In genomic region chr6:21664263-21665081, GRCh38 we compare ENCODE assay signal across 8 cellular contexts.
DNase-seq lines count a peak whose midpoint lies in the region; ATAC-seq lines count a peak whose summit lies in the region.

No MANE protein-coding gene starts in this region.

- ATAC-seq in Right ventricle myocardium inferior (peak; percentile 29), HG02798 (IDR thresholded peaks at IDR 0.05; ENCODE audit: poor library complexity, unreplicated experiment) (no peak), GM18870 (IDR thresholded peaks at IDR 0.05; ENCODE audit: unreplicated experiment) (no peak)
- ATAC-seq in activated naive CD8-positive, alpha-beta T cell treated with anti-CD3 and anti-CD28 coated beads, Interleukin-2, amount 50 U/mL, for 24 hours, result peak; percentile 17
- ATAC-seq in stimulated activated naive B cell treated with anti-CD40 and anti-IgM and Interleukin-4, amounts not matched to agents 10 μg/mL and 1 μg/mL and 100 μg/mL, for 72 hours (replicated peaks), result peak; percentile 65 to 66

- no peaks in the 10 kb centered on the region for H3K9me3 Mint-ChIP-seq in activated naive CD8-positive, alpha-beta T cell treated with anti-CD3 and anti-CD28 coated beads, Interleukin-2, amount 50 U/mL, for 24 hours
- H3K9me3 Mint-ChIP-seq in stimulated activated naive B cell treated with anti-CD40 and anti-IgM and Interleukin-4, amounts not matched to agents 10 μg/mL and 1 μg/mL and 100 μg/mL, for 72 hours, result no peaks in the 10 kb centered on the region

- intact Hi-C loops in Right ventricle myocardium inferior (cut with DNase I), result loop anchor here (10.0 kb wide), 1 partner anchor 180 kb away; no protein-coding TSS in a partner anchor
- intact Hi-C loops in cardiac septum (cut with DNase I), result no loop called here

- peaks cover 24% of the 10 kb centered on the region for H3K4me1 Mint-ChIP-seq in activated naive CD8-positive, alpha-beta T cell treated with anti-CD3 and anti-CD28 coated beads, Interleukin-2, amount 50 U/mL, for 24 hours
- peaks cover 28 to 36% of the 10 kb centered on the region in 2 donors for H3K4me1 Mint-ChIP-seq in stimulated activated naive B cell treated with anti-CD40 and anti-IgM and Interleukin-4, amounts not matched to agents 10 μg/mL and 1 μg/mL and 100 μg/mL, for 72 hours

- peaks cover 64% of the 10 kb centered on the region for H3K27me3 Mint-ChIP-seq in activated naive CD8-positive, alpha-beta T cell treated with anti-CD3 and anti-CD28 coated beads, Interleukin-2, amount 50 U/mL, for 24 hours
- H3K27me3 Mint-ChIP-seq in stimulated activated naive B cell treated with anti-CD40 and anti-IgM and Interleukin-4, amounts not matched to agents 10 μg/mL and 1 μg/mL and 100 μg/mL, for 72 hours, result peaks cover 55 to 61% of the 10 kb centered on the region in 2 donors

- DNase-seq in Right ventricle myocardium inferior (ENCODE audit: missing footprints) (no peak), cardiac septum (ENCODE audit: low spot score) (no peak), iPS-NIHi11 (ENCODE audit: low spot score) (peak; percentile 71), superior temporal gyrus (ENCODE audit: extremely low spot score) (no peak)
- peak; percentile 11 for DNase-seq in activated naive CD8-positive, alpha-beta T cell treated with anti-CD3 and anti-CD28 coated beads, Interleukin-2, amount 50 U/mL, for 24 hours
- DNase-seq in stimulated activated naive B cell treated with anti-CD40 and anti-IgM and Interleukin-4, amounts not matched to agents 10 μg/mL and 1 μg/mL and 100 μg/mL, for 72 hours, result no peak

- H3K4me3 Mint-ChIP-seq in activated naive CD8-positive, alpha-beta T cell treated with anti-CD3 and anti-CD28 coated beads, Interleukin-2, amount 50 U/mL, for 24 hours, result peak overlapping the region; percentile 50
- peak overlapping the region; percentile 83 to 85 for H3K4me3 Mint-ChIP-seq in stimulated activated naive B cell treated with anti-CD40 and anti-IgM and Interleukin-4, amounts not matched to agents 10 μg/mL and 1 μg/mL and 100 μg/mL, for 72 hours

- H3K36me3 Mint-ChIP-seq in activated naive CD8-positive, alpha-beta T cell treated with anti-CD3 and anti-CD28 coated beads, Interleukin-2, amount 50 U/mL, for 24 hours (ENCODE audit: low read depth), result peaks cover 1% of the 10 kb centered on the region
- H3K36me3 Mint-ChIP-seq in stimulated activated naive B cell treated with anti-CD40 and anti-IgM and Interleukin-4, amounts not matched to agents 10 μg/mL and 1 μg/mL and 100 μg/mL, for 72 hours, result no peaks in the 10 kb centered on the region

- H3K27ac Mint-ChIP-seq in activated naive CD8-positive, alpha-beta T cell treated with anti-CD3 and anti-CD28 coated beads, Interleukin-2, amount 50 U/mL, for 24 hours, result no peak overlapping the region
- H3K27ac Mint-ChIP-seq in stimulated activated naive B cell treated with anti-CD40 and anti-IgM and Interleukin-4, amounts not matched to agents 10 μg/mL and 1 μg/mL and 100 μg/mL, for 72 hours, result no peak overlapping the region

Comparison
In these comparisons a context has a peak if more than half of its experiments do, and no peak if none do; other contexts are left out.
1. ATAC-seq: peak in Right ventricle myocardium inferior (single experiment), activated naive CD8-positive, alpha-beta T cell treated with anti-CD3 and anti-CD28 coated beads, Interleukin-2, amount 50 U/mL, for 24 hours (single experiment) and stimulated activated naive B cell treated with anti-CD40 and anti-IgM and Interleukin-4, amounts not matched to agents 10 μg/mL and 1 μg/mL and 100 μg/mL, for 72 hours (2 of 2); none in HG02798 (single experiment) and GM18870 (single experiment).
2. DNase-seq: peak in activated naive CD8-positive, alpha-beta T cell treated with anti-CD3 and anti-CD28 coated beads, Interleukin-2, amount 50 U/mL, for 24 hours (single experiment) and iPS-NIHi11 (single experiment); none in Right ventricle myocardium inferior (single experiment), cardiac septum (single experiment), stimulated activated naive B cell treated with anti-CD40 and anti-IgM and Interleukin-4, amounts not matched to agents 10 μg/mL and 1 μg/mL and 100 μg/mL, for 72 hours (single experiment) and superior temporal gyrus (single experiment).